Comparison of ENCODE assay signal across 20 cellular contexts in the genomic region with DNA sequence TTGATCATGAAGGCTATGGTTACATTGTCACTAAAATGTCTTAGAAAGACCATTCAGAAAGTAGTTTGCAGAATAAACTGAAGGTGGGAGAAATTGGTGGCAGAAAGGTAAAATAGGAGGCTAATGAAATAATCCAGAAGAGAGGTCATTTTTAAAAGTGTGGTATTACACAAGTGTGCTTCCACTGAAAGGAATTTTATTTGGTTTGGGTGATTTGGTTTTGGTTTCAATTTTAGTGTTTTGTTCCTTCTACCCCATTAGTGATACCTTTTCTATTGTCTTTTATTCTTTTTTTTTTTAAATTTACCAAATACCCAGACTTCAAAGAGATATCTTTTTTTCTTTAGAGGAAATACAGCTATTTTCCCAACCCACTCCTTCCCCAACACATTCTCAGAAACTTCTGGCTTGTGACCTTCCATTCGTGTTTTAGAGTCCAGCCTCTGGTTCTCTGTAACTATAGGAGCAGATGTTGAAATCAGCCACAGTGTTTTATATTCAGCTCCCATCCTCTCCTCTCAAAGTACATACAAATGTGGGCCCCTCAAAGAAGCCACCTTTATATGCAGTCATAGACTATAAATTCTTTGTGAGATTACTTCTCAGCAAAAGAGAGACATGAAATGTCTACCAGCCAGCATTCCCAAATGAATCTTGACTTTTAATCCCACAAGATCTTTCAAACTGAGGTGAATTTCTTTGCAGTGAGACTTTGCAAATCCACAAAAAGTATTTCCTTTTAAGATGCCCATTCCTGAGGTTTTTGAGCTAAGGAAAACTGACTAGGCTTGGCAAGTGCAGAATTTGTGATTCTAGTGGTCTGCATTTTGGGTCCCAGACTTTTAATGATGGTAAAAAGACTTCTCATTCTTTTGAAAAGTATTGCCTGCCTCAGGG. TPM values are rescaled to one million over a fixed set of nuclear protein-coding genes. Genes with fewer than 3 reads are reported as not detected.
DNase-seq lines count a peak whose midpoint lies in the region; ATAC-seq and TF ChIP-seq lines count a peak whose summit lies in the region.
"Had no signal": no experiment of that assay in that cellular context is flagged by ENCODE, and none has a peak within 500 bp of the region (broad histone marks: within the 10 kb centered on the region; RNA-seq: fewer than 3 reads in every experiment).

No MANE protein-coding gene starts in this region.

- intact Hi-C loops in upper lobe of right lung (cut with DNase I) (no loop called here), ovary (cut with DNase I) (loop anchor here in 1 of 4 donors (5.0 kb wide), 1 partner anchor 43 kb away; a partner anchor contains a TSS)

- H3K36me3 ChIP-seq in liver (ENCODE audit: control insufficient read depth in 4 of 4, insufficient read depth in 3 of 4, low read depth in 1 of 4, low read length in 3 of 4) (no peaks in the 10 kb centered on the region), upper lobe of right lung (no peaks in the 10 kb centered on the region), ovary (no peaks in the 10 kb centered on the region)
- H3K36me3 ChIP-seq: ascending aorta, stomach had no signal

- H3K4me1 ChIP-seq in liver (ENCODE audit: control insufficient read depth in 4 of 4, insufficient read depth in 4 of 4, low read length in 3 of 4) (peaks cover 1 to 6% (median 5%) of the 10 kb centered on the region in 4 donors), upper lobe of right lung (peaks cover 5% of the 10 kb centered on the region), ovary (ENCODE audit: insufficient read depth) (peaks cover 9% of the 10 kb centered on the region)
- H3K4me1 ChIP-seq: ascending aorta, stomach had no signal

- no peak for ATAC-seq in activated naive CD4-positive, alpha-beta T cell treated with anti-CD3 and anti-CD28 coated beads, Interleukin-2, amount 50 U/mL, for 72 hours
- no peak for ATAC-seq in upper lobe of right lung
- ATAC-seq: left colon; natural killer cell treated with Interleukin-12 subunit alpha and Interleukin-12 subunit beta and Interleukin-15 and Interleukin-18, amount 100 ng/mL, for 72 hours had no signal

- no peaks in the 10 kb centered on the region for H3K9me3 Mint-ChIP-seq in activated naive CD4-positive, alpha-beta T cell treated with anti-CD3 and anti-CD28 coated beads, Interleukin-2, amount 50 U/mL, for 24 hours
- H3K9me3 Mint-ChIP-seq in activated naive CD4-positive, alpha-beta T cell treated with anti-CD3 and anti-CD28 coated beads, Interleukin-2, amount 50 U/mL, for 72 hours, result no peaks in the 10 kb centered on the region

- H3K27me3 Mint-ChIP-seq in activated naive CD4-positive, alpha-beta T cell treated with anti-CD3 and anti-CD28 coated beads, Interleukin-2, amount 50 U/mL, for 24 hours, result no peaks in the 10 kb centered on the region

- no peaks in the 10 kb centered on the region for H3K36me3 Mint-ChIP-seq in activated naive CD4-positive, alpha-beta T cell treated with anti-CD3 and anti-CD28 coated beads, Interleukin-2, amount 50 U/mL, for 24 hours
- no peaks in the 10 kb centered on the region for H3K36me3 Mint-ChIP-seq in activated naive CD4-positive, alpha-beta T cell treated with anti-CD3 and anti-CD28 coated beads, Interleukin-2, amount 50 U/mL, for 72 hours
- H3K36me3 Mint-ChIP-seq: natural killer cell treated with Interleukin-12 subunit alpha and Interleukin-12 subunit beta and Interleukin-15 and Interleukin-18, amount 100 ng/mL, for 72 hours had no signal

- no peak for DNase-seq in activated naive CD4-positive, alpha-beta T cell treated with anti-CD3 and anti-CD28 coated beads, Interleukin-2, amount 50 U/mL, for 72 hours (ENCODE audit: low spot score in 2 of 2)
- DNase-seq in amniotic epithelial cell (ENCODE audit: low read depth) (peak; percentile 38), upper lobe of right lung (no peak), AML-193 (lab: John Stamatoyannopoulos, UW) (no peak), NCI-H345 treated with DMSO at 0.1 percent for 48 hours (lab: John Stamatoyannopoulos, UW; ENCODE audit: unreplicated experiment) (no peak), ovary (no peak)
- DNase-seq: activated CD4-positive, alpha-beta T cell treated with anti-CD3 and anti-CD28 coated beads, Interleukin-2, amount 50 U/mL, for 1 hour; effector CD4-positive, alpha-beta T cell; head of caudate nucleus; left colon; NCI-H1694 treated with DMSO at 0.1 percent for 48 hours; NCI-H748 treated with DMSO at 0.1 percent for 48 hours; stomach had no signal

- H3K27ac Mint-ChIP-seq in activated naive CD4-positive, alpha-beta T cell treated with anti-CD3 and anti-CD28 coated beads, Interleukin-2, amount 50 U/mL, for 24 hours, result peak overlapping the region; percentile 20
- H3K27ac Mint-ChIP-seq in activated naive CD4-positive, alpha-beta T cell treated with anti-CD3 and anti-CD28 coated beads, Interleukin-2, amount 50 U/mL, for 72 hours, result no peak overlapping the region
- H3K27ac Mint-ChIP-seq: natural killer cell treated with Interleukin-12 subunit alpha and Interleukin-12 subunit beta and Interleukin-15 and Interleukin-18, amount 100 ng/mL, for 72 hours had no signal

- no peaks in the 10 kb centered on the region for H3K4me1 Mint-ChIP-seq in activated naive CD4-positive, alpha-beta T cell treated with anti-CD3 and anti-CD28 coated beads, Interleukin-2, amount 50 U/mL, for 24 hours

- H3K9me3 ChIP-seq in liver (ENCODE audit: control insufficient read depth in 4 of 4, low read length in 3 of 4) (peaks cover 0 to 3% (median under 1%) of the 10 kb centered on the region in 4 donors), upper lobe of right lung (no peaks in the 10 kb centered on the region), ovary (no peaks in the 10 kb centered on the region)
- H3K9me3 ChIP-seq: ascending aorta had no signal

- H3K4me3 Mint-ChIP-seq in activated naive CD4-positive, alpha-beta T cell treated with anti-CD3 and anti-CD28 coated beads, Interleukin-2, amount 50 U/mL, for 24 hours, result no peak overlapping the region
- H3K4me3 Mint-ChIP-seq: natural killer cell treated with Interleukin-12 subunit alpha and Interleukin-12 subunit beta and Interleukin-15 and Interleukin-18, amount 100 ng/mL, for 72 hours had no signal

- no peak for TF ChIP-seq POLR2A in ovary (IDR thresholded peaks at IDR 0.05)

- H3K27ac ChIP-seq in liver (ENCODE audit: low read depth in 1 of 2, low read length in 2 of 2) (peak overlapping the region; percentile 72 to 79), upper lobe of right lung (peak overlapping the region; percentile 18), ovary (peak overlapping the region in 1 of 2 donors; percentile 26)
- H3K27ac ChIP-seq: ascending aorta, RWPE1, stomach had no signal

- TF ChIP-seq CTCF in liver (IDR thresholded peaks at IDR 0.05; ENCODE audit: low read depth, low read length, missing input control), result no peak
- no peak for TF ChIP-seq CTCF in upper lobe of right lung (IDR thresholded peaks at IDR 0.05)
- no peak for TF ChIP-seq CTCF in ovary (IDR thresholded peaks at IDR 0.05)

- WGBS in liver, result 17% methylated on average over 1 of the region's 1 CpG
- WGBS in ovary, 3 donors, result 28 to 40% (median 37%) methylated on average over 1 of the region's 1 CpG

- H3K27me3 ChIP-seq in liver (ENCODE audit: control insufficient read depth in 4 of 4, insufficient read depth in 4 of 4, low read length in 3 of 4), result no peaks in the 10 kb centered on the region
- no peaks in the 10 kb centered on the region for H3K27me3 ChIP-seq in upper lobe of right lung
- H3K27me3 ChIP-seq in ovary, result no peaks in the 10 kb centered on the region
- H3K27me3 ChIP-seq: ascending aorta, stomach had no signal

- H3K4me3 ChIP-seq in liver (ENCODE audit: low read depth in 1 of 3, low read length in 3 of 3), result peak overlapping the region in 2 of 3 donors; percentile 8 to 29
- no peak overlapping the region for H3K4me3 ChIP-seq in upper lobe of right lung
- H3K4me3 ChIP-seq in ovary, result no peak overlapping the region
- H3K4me3 ChIP-seq: ascending aorta, skin epidermis, stomach had no signal

- TF ChIP-seq RAD21 in liver (IDR thresholded peaks at IDR 0.05), result peak; percentile 7 to 33

- TF ChIP-seq EP300 in ovary (IDR thresholded peaks at IDR 0.05), result no peak

- peak overlapping the region in 1 of 2 donors; percentile 76 for H3K9ac ChIP-seq in liver (ENCODE audit: low read depth in 1 of 2, low read length in 2 of 2)

TF ChIP-seq in liver, 16 proteins besides CTCF, POLR2A, EP300 and RAD21:
- TF ChIP-seq YY1 (IDR thresholded peaks at IDR 0.05) (peak; percentile 54), HNF4G (IDR thresholded peaks at IDR 0.05) (no peak), HNF4A (conservative IDR thresholded peaks at IDR 0.05) (peak; percentile 22 to 40), JUND (IDR thresholded peaks at IDR 0.05) (no peak), RXRA (IDR thresholded peaks at IDR 0.05) (peak; percentile 15 to 22), SP1 (IDR thresholded peaks at IDR 0.05) (peak; percentile 36)

RNA-seq across cellular contexts. Expression of a gene that starts 42.0 kb away (rescaled TPM):
- total RNA-seq in activated naive CD4-positive, alpha-beta T cell treated with anti-CD3 and anti-CD28 coated beads, Interleukin-2, amount 50 U/mL, for 72 hours, result not detected
- 10 to 100 TPM; 18.3 to 20.6 TPM for total RNA-seq in liver
- polyA plus RNA-seq in liver, result 10 to 100 TPM in 1 of 2 donors, 1 to 10 TPM in 1; 9.7 to 24.0 TPM
- 21.5 TPM for total RNA-seq in upper lobe of right lung
- 10 to 100 TPM; 18.0 to 43.7 (median 30.2) TPM for total RNA-seq in ovary
- 10 to 100 TPM; 20.3 to 38.5 TPM for polyA plus RNA-seq in ovary
- total RNA-seq: natural killer cell treated with Interleukin-12 subunit alpha and Interleukin-12 subunit beta and Interleukin-15 and Interleukin-18, amount 100 ng/mL, for 72 hours; T-helper 2 cell treated with Interferon-gamma antibody and Interleukin-4, amounts not matched to agents 100 ng/mL and 5 ng/mL, for 36 hours had no signal

Comparison
In these comparisons a context has a peak if more than half of its experiments do, and no peak if none do; other contexts are left out.
1. H3K4me3 ChIP-seq: peak in liver (2 of 3); none in upper lobe of right lung (single experiment) and ovary (single experiment).
2. RNA of a gene that starts 42.0 kb away (total RNA-seq): 18.0 to 43.7 TPM in ovary, 21.5 TPM in upper lobe of right lung (single experiment) and 18.3 to 20.6 TPM in liver; not detected in activated naive CD4-positive, alpha-beta T cell treated with anti-CD3 and anti-CD28 coated beads, Interleukin-2, amount 50 U/mL, for 72 hours; every median in the first group is over 10 times any median in the second.